Comparison of ENCODE assay signal across 29 cellular contexts in the genomic region with DNA sequence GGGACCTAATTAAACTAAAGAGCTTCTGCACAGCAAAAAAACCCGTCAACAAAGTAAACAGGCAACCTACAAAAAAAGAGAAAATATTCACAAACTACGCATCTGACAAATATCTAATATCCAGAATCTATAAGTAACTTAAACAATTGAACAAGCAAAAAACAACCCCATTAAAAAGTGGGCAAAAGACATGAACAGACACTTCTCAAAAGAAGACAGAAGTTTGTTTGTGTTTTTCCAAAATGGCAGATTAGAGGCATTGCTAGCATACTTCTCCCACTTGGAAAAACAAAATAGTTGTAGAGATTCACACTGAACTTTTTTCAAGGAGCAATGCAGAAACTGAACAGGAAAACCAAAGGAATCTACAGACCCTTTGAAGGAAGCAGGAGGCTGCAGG. TPM values are rescaled to one million over a fixed set of nuclear protein-coding genes. Genes with fewer than 3 reads are reported as not detected.
"Had no signal": no experiment of that assay in that cellular context is flagged by ENCODE, and none has a peak within 500 bp of the region (broad histone marks: within the 10 kb centered on the region; RNA-seq: fewer than 3 reads in every experiment).

No MANE protein-coding gene starts in this region.

- H3K4me3 ChIP-seq: colonic mucosa, coronary artery, dorsolateral prefrontal cortex, esophagus muscularis mucosa, esophagus squamous epithelium, gastrocnemius medialis, gastroesophageal sphincter, heart left ventricle, heart right ventricle had no signal

- FAIRE-seq: colon, endometrium, endothelial cell of umbilical vein, frontal cortex had no signal

- H3K27ac Mint-ChIP-seq: dendritic cell treated with granulocyte-macrophage colony-stimulating factor and Interleukin-4, amounts not matched to agents 40 ng/mL and 50 ng/mL, for 4 days; effector memory CD8-positive, alpha-beta T cell; endodermal cell had no signal

- H3K4me1 ChIP-seq: colonic mucosa, esophagus muscularis mucosa, esophagus squamous epithelium, foreskin keratinocyte, gastrocnemius medialis, gastroesophageal sphincter, heart left ventricle, heart right ventricle had no signal

- H3K27ac ChIP-seq: colonic mucosa, coronary artery, dorsolateral prefrontal cortex, epithelial cell of prostate, esophagus muscularis mucosa, esophagus squamous epithelium, foreskin keratinocyte, gastrocnemius medialis, gastroesophageal sphincter, heart left ventricle, heart right ventricle had no signal

- H3K4me3 Mint-ChIP-seq: dendritic cell treated with granulocyte-macrophage colony-stimulating factor and Interleukin-4, amounts not matched to agents 40 ng/mL and 50 ng/mL, for 4 days; effector memory CD8-positive, alpha-beta T cell; endodermal cell had no signal

- ATAC-seq: effector memory CD8-positive, alpha-beta T cell; esophagus mucosa; foreskin keratinocyte; gastrocnemius medialis; gastroesophageal sphincter; heart right ventricle had no signal

- H3K27me3 Mint-ChIP-seq: dendritic cell treated with granulocyte-macrophage colony-stimulating factor and Interleukin-4, amounts not matched to agents 40 ng/mL and 50 ng/mL, for 4 days; effector memory CD8-positive, alpha-beta T cell had no signal

- H3K9me3 ChIP-seq: colonic mucosa, gastrocnemius medialis had no signal

- DNase-seq: colonic mucosa; cortex of kidney; dermis blood vessel endothelial cell; dorsolateral prefrontal cortex; effector CD4-positive, alpha-beta T cell; effector CD8-positive, alpha-beta T cell; effector memory CD4-positive, alpha-beta T cell; effector memory CD8-positive, alpha-beta T cell; endodermal cell; esophagus squamous epithelium; foreskin fibroblast; foreskin keratinocyte; foreskin melanocyte; gastrocnemius medialis; glutamatergic neuron; head of caudate nucleus; heart left ventricle; heart right ventricle had no signal

- H3K27me3 ChIP-seq: colonic mucosa, dorsolateral prefrontal cortex, esophagus muscularis mucosa, esophagus squamous epithelium, gastrocnemius medialis, gastroesophageal sphincter, heart left ventricle, heart right ventricle had no signal

- H3K36me3 ChIP-seq: colonic mucosa, esophagus squamous epithelium, gastrocnemius medialis had no signal

RNA-seq across cellular contexts. Expression of gene FLACC1, which starts 37.6 kb away (rescaled TPM):
- total RNA-seq: epithelial cell of proximal tubule had no signal
